11 cellular contexts compared by ENCODE assay signal in the genomic region with DNA sequence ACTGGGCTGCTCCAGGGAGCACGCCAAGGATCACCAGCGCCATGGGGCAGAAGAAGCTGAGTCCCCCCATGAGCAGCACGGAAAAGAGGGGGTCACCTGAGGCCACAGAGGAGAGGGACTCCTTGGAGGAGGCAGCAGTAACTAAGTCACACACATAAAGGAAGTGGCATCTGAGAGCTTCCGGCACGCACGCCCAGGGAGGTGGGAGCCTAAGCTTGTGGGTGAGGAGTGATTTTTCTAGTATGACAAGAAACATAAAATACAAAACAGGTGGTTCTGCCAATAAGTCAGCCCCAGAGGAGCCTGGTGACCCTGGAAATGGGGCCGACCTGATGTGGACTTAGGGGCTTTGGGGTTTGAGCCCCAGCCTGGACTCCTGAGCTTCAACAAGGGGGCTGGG.
DNase-seq lines count a peak whose midpoint lies in the region; ATAC-seq and TF ChIP-seq lines count a peak whose summit lies in the region.
"Had no signal": no experiment of that assay in that cellular context is flagged by ENCODE, and none has a peak within 500 bp of the region (broad histone marks: within the 10 kb centered on the region; RNA-seq: fewer than 3 reads in every experiment).

No MANE protein-coding gene starts in this region.

- peak overlapping the region; percentile 66 to 70 for H3K4me3 Mint-ChIP-seq in effector memory CD8-positive, alpha-beta T cell

- no peak overlapping the region for H3K4me3 ChIP-seq in OCI-LY7 (ENCODE audit: low read depth, low read length, poor library complexity, severe bottlenecking)
- no peak overlapping the region for H3K4me3 ChIP-seq in esophagus squamous epithelium

- no peaks in the 10 kb centered on the region for H3K9me3 ChIP-seq in OCI-LY7 (ENCODE audit: low read length)
- no peaks in the 10 kb centered on the region for H3K9me3 ChIP-seq in esophagus squamous epithelium

- no peak overlapping the region for H2AFZ ChIP-seq in OCI-LY7 (ENCODE audit: low read length)

- H3K36me3 ChIP-seq in OCI-LY7 (ENCODE audit: insufficient read depth, low read length) (peaks cover 19% of the 10 kb centered on the region), esophagus squamous epithelium (no peaks in the 10 kb centered on the region)

- H3K4me2 ChIP-seq in OCI-LY7 (ENCODE audit: low read length): peak overlapping the region; percentile 47; the same call in 1 of the 2 replicates

- peaks cover 14% of the 10 kb centered on the region; the same call in 1 of the 2 replicates for H3K79me2 ChIP-seq in OCI-LY7 (ENCODE audit: insufficient read depth, low read depth, low read length)

- H4K20me1 ChIP-seq in OCI-LY7 (ENCODE audit: insufficient read depth, low read length): no peaks in the 10 kb centered on the region

- intact Hi-C loops in OCI-LY7 (cut with micrococcal nuclease; ENCODE audit: unreplicated experiment): no loop called here
- intact Hi-C loops in esophagus squamous epithelium (cut with DNase I): no loop called here

- H3K4me1 Mint-ChIP-seq in effector memory CD8-positive, alpha-beta T cell (ENCODE audit: low read depth in 2 of 2): peaks cover 74 to 75% of the 10 kb centered on the region in 2 donors

- peaks cover 0 to 62% (median 0%) of the 10 kb centered on the region in 4 donors for H3K27me3 ChIP-seq in esophagus squamous epithelium

- no peak for TF ChIP-seq POLR2A in esophagus squamous epithelium (IDR thresholded peaks at IDR 0.05)

- H3K27ac ChIP-seq in OCI-LY7 (ENCODE audit: low read depth, low read length, poor library complexity, severe bottlenecking): peak overlapping the region; percentile 29
- H3K27ac ChIP-seq in esophagus squamous epithelium: no peak overlapping the region

- H3K9me3 Mint-ChIP-seq in effector memory CD8-positive, alpha-beta T cell: no peaks in the 10 kb centered on the region

- peaks cover 41% of the 10 kb centered on the region for H3K36me3 Mint-ChIP-seq in effector memory CD8-positive, alpha-beta T cell (ENCODE audit: insufficient read depth)

- POLR2A ChIA-PET in OCI-LY7 (lab: Charles Lee): interaction anchor here (0.8 to 1.4 kb wide), 4 partner anchors 9 to 89 kb away, joined by 3 to 6 read pairs (median 4); no protein-coding TSS in a partner anchor

- H3K4me1 ChIP-seq in OCI-LY7 (ENCODE audit: insufficient read depth, low read length, poor library complexity, severe bottlenecking) (peaks cover 49% of the 10 kb centered on the region), esophagus squamous epithelium (peaks cover 0 to 17% (median 3%) of the 10 kb centered on the region in 3 donors)

- BruUV-seq in OCI-LY7 (replicated peaks; lab: Mats Ljungman, UMichigan): no TSS peak

- peak overlapping the region; percentile 90 to 92 for H3K27ac Mint-ChIP-seq in effector memory CD8-positive, alpha-beta T cell

- peak; percentile 82 for ATAC-seq in effector memory CD8-positive, alpha-beta T cell (replicated peaks)
- ATAC-seq in HG02763 (IDR thresholded peaks at IDR 0.05; ENCODE audit: unreplicated experiment) (no peak), GM21447 (IDR thresholded peaks at IDR 0.05; ENCODE audit: unreplicated experiment) (no peak)
- ATAC-seq: left cardiac atrium had no signal

- CTCF ChIA-PET in OCI-LY7 (lab: Charles Lee; ENCODE audit: unreplicated experiment): no interaction called here

- DNase-seq in OCI-LY7 (ENCODE audit: low spot score) (peak; percentile 68), activated T-cell treated with anti-CD3 and anti-CD28 coated beads for 1 hour (ENCODE audit: low read depth) (peak; percentile 42), esophagus squamous epithelium (lab: John Stamatoyannopoulos, UW) (no peak), SK-N-DZ (ENCODE audit: low spot score) (no peak)
- DNase-seq in effector memory CD8-positive, alpha-beta T cell: peak; percentile 59 to 65 (median 60)
- peak; percentile 54 for DNase-seq in stimulated activated CD8-positive, alpha-beta memory T cell treated with anti-CD3 and anti-CD28 coated beads, Interleukin-4, amount 100 ng/mL, for 24 hours (ENCODE audit: low read depth)
- DNase-seq: anterior cingulate cortex, left cardiac atrium, trophoblast cell had no signal

- H3K27me3 Mint-ChIP-seq in effector memory CD8-positive, alpha-beta T cell: no peaks in the 10 kb centered on the region

- TF ChIP-seq CTCF in OCI-LY7 (conservative IDR thresholded peaks at IDR 0.05; ENCODE audit: low read length) (no peak), esophagus squamous epithelium (IDR thresholded peaks at IDR 0.05) (no peak)

- 77 to 91% methylated on average over 5 to 7 of the region's 7 CpGs for WGBS in esophagus squamous epithelium, 2 donors

- H3K9me2 ChIP-seq in OCI-LY7 (ENCODE audit: insufficient read depth, low read length): no peaks in the 10 kb centered on the region

Comparison
In these comparisons a context has a peak if more than half of its experiments do, and no peak if none do; other contexts are left out.
1. DNase-seq: peak in OCI-LY7 (single experiment), activated T-cell treated with anti-CD3 and anti-CD28 coated beads for 1 hour (single experiment), effector memory CD8-positive, alpha-beta T cell (3 of 3) and stimulated activated CD8-positive, alpha-beta memory T cell treated with anti-CD3 and anti-CD28 coated beads, Interleukin-4, amount 100 ng/mL, for 24 hours (single experiment); none in esophagus squamous epithelium (single experiment) and SK-N-DZ (single experiment).